In genomic region chr2:218405365-218406208, GRCh38 we compare ENCODE assay signal across 8 cellular contexts. TPM values are rescaled to one million over a fixed set of nuclear protein-coding genes. Genes with fewer than 3 reads are reported as not detected.
DNase-seq lines count a peak whose midpoint lies in the region; TF ChIP-seq lines count a peak whose summit lies in the region.

No MANE protein-coding gene starts in this region.

- H3K36me3 ChIP-seq in Caco-2 (ENCODE audit: control insufficient read depth, insufficient read depth, low read length) (no peaks in the 10 kb centered on the region), HAP-1 (replicated peaks) (peaks cover 43% of the 10 kb centered on the region), endodermal cell (ENCODE audit: control insufficient read depth, insufficient read depth, low read length) (peaks cover 33% of the 10 kb centered on the region), neural progenitor cell (no peaks in the 10 kb centered on the region)

- intact Hi-C loops in Caco-2 (cut with micrococcal nuclease; ENCODE audit: unreplicated experiment) = loop anchor here (1.0 kb wide), 6 partner anchors 9 to 243 kb away; partner anchors contain the start of genes CNOT9, USP37 and VIL1

- peak overlapping the region; percentile 89 for H3K4me3 Mint-ChIP-seq in Caco-2 (ENCODE audit: unreplicated experiment)
- H3K4me3 Mint-ChIP-seq in endodermal cell = peak overlapping the region; percentile 64
- H3K4me3 Mint-ChIP-seq in neural progenitor cell = peak overlapping the region; percentile 86

- no peak for TF ChIP-seq CTCF in Caco-2 (IDR thresholded peaks at IDR 0.05; ENCODE audit: insufficient read depth in 1 of 2, low read depth in 1 of 2, low read length in 1 of 2, severe bottlenecking in 1 of 2, unreplicated experiment in 1 of 2)
- no peak for TF ChIP-seq CTCF in endodermal cell (conservative IDR thresholded peaks at IDR 0.05)
- TF ChIP-seq CTCF in neural progenitor cell (IDR thresholded peaks at IDR 0.05) = no peak

- H3K27me3 ChIP-seq in Caco-2 (replicated peaks; ENCODE audit: control insufficient read depth, insufficient read depth, low read length) (no peaks in the 10 kb centered on the region), HAP-1 (ENCODE audit: low read depth) (no peaks in the 10 kb centered on the region), endodermal cell (ENCODE audit: control insufficient read depth, insufficient read depth, low read length, poor library complexity, severe bottlenecking) (no peaks in the 10 kb centered on the region), neural progenitor cell (no peaks in the 10 kb centered on the region)

- DNase-seq in Caco-2 = no peak
- no peak for DNase-seq in HAP-1 (ENCODE audit: low spot score in 2 of 2)
- DNase-seq in RPMI7951 (ENCODE audit: low read depth) = peak; percentile 20
- peak; percentile 74 for DNase-seq in endodermal cell
- peak; percentile 34 for DNase-seq in neural progenitor cell (ENCODE audit: low spot score)
- DNase-seq in NCI-H774 (lab: John Stamatoyannopoulos, UW) = no peak
- no peak for DNase-seq in T-helper 9 cell
- no peak for DNase-seq in NCI-H345 (lab: John Stamatoyannopoulos, UW)

- H3F3A ChIP-seq in neural progenitor cell (ENCODE audit: low read depth) = peaks cover 27% of the 10 kb centered on the region

- 0 to 25% methylated on average over 1 to 21 of the region's 21 CpGs for WGBS in endodermal cell (ENCODE audit: insufficient coverage in 1 of 2, insufficient read length in 1 of 2), 2 experiments

- TSS peak; percentile 86 for BruUV-seq in Caco-2 (replicated peaks; lab: Mats Ljungman, UMichigan)

- H3K36me3 Mint-ChIP-seq in Caco-2 (ENCODE audit: insufficient read depth, unreplicated experiment) (peaks cover 76% of the 10 kb centered on the region), endodermal cell (ENCODE audit: low read depth) (peaks cover 20% of the 10 kb centered on the region), neural progenitor cell (peaks cover 10% of the 10 kb centered on the region)

- peaks cover 12% of the 10 kb centered on the region for H3K79me2 ChIP-seq in neural progenitor cell (ENCODE audit: low read depth)

- in situ Hi-C loops in HAP-1 (cut with MboI; ENCODE audit: low sequenced_read_pairs) = loop anchor here (10.0 kb wide), 1 partner anchor 239 kb away; no protein-coding TSS in a partner anchor

- H2AFZ ChIP-seq in neural progenitor cell (replicated peaks) = no peak overlapping the region

- no peaks in the 10 kb centered on the region for H3K9me3 ChIP-seq in Caco-2
- no peaks in the 10 kb centered on the region for H3K9me3 ChIP-seq in HAP-1
- no peaks in the 10 kb centered on the region for H3K9me3 ChIP-seq in endodermal cell (ENCODE audit: control insufficient read depth, low read length)
- H3K9me3 ChIP-seq in neural progenitor cell (ENCODE audit: low read depth) = no peaks in the 10 kb centered on the region

- H3K4me2 ChIP-seq in neural progenitor cell = peak overlapping the region; percentile 81

- peak overlapping the region; percentile 59 for H3K9ac ChIP-seq in endodermal cell (ENCODE audit: extremely low read depth, low read length, poor library complexity, severe bottlenecking)
- H3K9ac ChIP-seq in neural progenitor cell = no peak overlapping the region

- H3K4me1 Mint-ChIP-seq in Caco-2 (ENCODE audit: low read depth, unreplicated experiment) = peaks cover 38% of the 10 kb centered on the region
- peaks cover 20% of the 10 kb centered on the region for H3K4me1 Mint-ChIP-seq in endodermal cell
- H3K4me1 Mint-ChIP-seq in neural progenitor cell = peaks cover 19% of the 10 kb centered on the region

- H3K27ac ChIP-seq in endodermal cell (ENCODE audit: low read depth, low read length) (peak overlapping the region; percentile 86), neural progenitor cell (peak overlapping the region; percentile 18)

- H3K9me3 Mint-ChIP-seq in Caco-2 (ENCODE audit: unreplicated experiment) (no peaks in the 10 kb centered on the region), endodermal cell (no peaks in the 10 kb centered on the region), neural progenitor cell (no peaks in the 10 kb centered on the region)

- POLR2A ChIA-PET in Caco-2 (lab: Charles Lee) = interaction anchor here (0.5 to 1.0 kb wide), 3 partner anchors 9 to 15 kb away, joined by 3 to 5 read pairs (median 4); partner anchors contain the start of gene VIL1

- H3K27me3 Mint-ChIP-seq in Caco-2 (ENCODE audit: insufficient read depth, unreplicated experiment) (no peaks in the 10 kb centered on the region), endodermal cell (ENCODE audit: insufficient read depth) (no peaks in the 10 kb centered on the region), neural progenitor cell (ENCODE audit: insufficient read depth, low read depth) (no peaks in the 10 kb centered on the region)

- H4K20me1 ChIP-seq in neural progenitor cell (ENCODE audit: low read depth) = peaks cover 12% of the 10 kb centered on the region

- H3K4me1 ChIP-seq in Caco-2 = peaks cover 33% of the 10 kb centered on the region
- H3K4me1 ChIP-seq in HAP-1 = peaks cover 21% of the 10 kb centered on the region
- H3K4me1 ChIP-seq in endodermal cell (ENCODE audit: control insufficient read depth, insufficient read depth, low read length) = peaks cover 11% of the 10 kb centered on the region
- H3K4me1 ChIP-seq in neural progenitor cell = peaks cover 18% of the 10 kb centered on the region

- H3K4me3 ChIP-seq in Caco-2 (ENCODE audit: low read depth, low read length) (peak overlapping the region; percentile 38), HAP-1 (peak overlapping the region; percentile 21), endodermal cell (ENCODE audit: low read length) (peak overlapping the region; percentile 77), neural progenitor cell (peak overlapping the region; percentile 56)

- CTCF ChIA-PET in Caco-2 (lab: Charles Lee) = interaction anchor here (0.5 to 2.5 kb wide), 9 partner anchors 8 to 761 kb away, joined by 3 to 17 read pairs (median 5); partner anchors contain the start of gene VIL1

- peak overlapping the region; percentile 99 for H3K27ac Mint-ChIP-seq in Caco-2 (ENCODE audit: unreplicated experiment)
- H3K27ac Mint-ChIP-seq in endodermal cell = peak overlapping the region; percentile 94
- H3K27ac Mint-ChIP-seq in neural progenitor cell = no peak overlapping the region

RNA-seq across cellular contexts. Expression of gene CTDSP1, which starts 5.9 kb away (rescaled TPM):
- total RNA-seq in Caco-2 (2022) (103 and 104 TPM in 2 replicates), endodermal cell (100 to 1,000 TPM in 1 of 2 donors, 10 to 100 TPM in 1; 66.8 to 123 TPM), neural progenitor cell (ENCODE audit: low replicate concordance) (31.3 and 70.5 TPM in 2 replicates)
- total RNA-seq in RPMI7951 (2014; rRNA removed; shearing (Covaris generic)) = 62.4 and 87.2 TPM in 2 replicates
- polyA plus RNA-seq in endodermal cell (2013, experiment 1 of 2) = 44.8 TPM
- 37.9 TPM for polyA plus RNA-seq in endodermal cell (2013, experiment 2 of 2)

RNA-seq across cellular contexts. Expression of gene VIL1, which starts 13.3 kb away (rescaled TPM):
- total RNA-seq in Caco-2 (2022) (401 and 448 TPM in 2 replicates), endodermal cell (10 to 100 TPM; 70.2 to 83.1 TPM), neural progenitor cell (ENCODE audit: low replicate concordance) (0.22 TPM in 1 of 2 replicates, not detected in the other)
- total RNA-seq in RPMI7951 (2014; rRNA removed; shearing (Covaris generic)) = not detected in 2 replicates
- polyA plus RNA-seq in endodermal cell (2013, experiment 1 of 2) = 11.8 TPM
- 12.1 TPM for polyA plus RNA-seq in endodermal cell (2013, experiment 2 of 2)

RNA-seq across cellular contexts. Expression of gene SLC11A1, which starts 23.5 kb away (rescaled TPM):
- 0.12 and 0.32 TPM in 2 replicates for total RNA-seq in Caco-2 (2022)
- under 0.01 and 0.10 TPM in 2 replicates for total RNA-seq in RPMI7951 (2014; rRNA removed; shearing (Covaris generic))
- under 1 TPM in 1 of 2 donors, not detected in 1; 0.09 TPM for total RNA-seq in endodermal cell
- polyA plus RNA-seq in endodermal cell (2013, experiment 1 of 2) = 0.50 TPM
- polyA plus RNA-seq in endodermal cell (2013, experiment 2 of 2) = not detected
- 0.03 TPM in 1 of 2 replicates, not detected in the other for total RNA-seq in neural progenitor cell (ENCODE audit: low replicate concordance)

RNA-seq across cellular contexts. Expression of gene CATIP, which starts 48.9 kb away (rescaled TPM):
- total RNA-seq in Caco-2 (2022) (0.54 TPM in 1 of 2 replicates, not detected in the other), endodermal cell (1 to 10 TPM in 1 of 2 donors, under 1 TPM in 1; 0.22 to 1.0 TPM), neural progenitor cell (ENCODE audit: low replicate concordance) (3.1 and 6.2 TPM in 2 replicates)
- not detected in 2 replicates for total RNA-seq in RPMI7951 (2014; rRNA removed; shearing (Covaris generic))
- polyA plus RNA-seq in endodermal cell (2013, experiment 1 of 2) = 0.46 TPM
- polyA plus RNA-seq in endodermal cell (2013, experiment 2 of 2) = 0.46 TPM

Comparison
In these comparisons a context has a peak if more than half of its experiments do, and no peak if none do; other contexts are left out.
1. DNase-seq: peak in RPMI7951 (single experiment), endodermal cell (single experiment) and neural progenitor cell (single experiment); none in Caco-2 (0 of 2), HAP-1 (0 of 2), NCI-H774 (single experiment), T-helper 9 cell (single experiment) and NCI-H345 (single experiment).
2. H3K4me3 ChIP-seq: peak in every context shown above with its lines; median percentile 77 in endodermal cell; 56 in neural progenitor cell; 38 in Caco-2; 21 in HAP-1.
3. RNA of gene VIL1, which starts 13.3 kb away (total RNA-seq): 401 to 448 TPM in Caco-2 and 70.2 to 83.1 TPM in endodermal cell; 0.22 TPM in neural progenitor cell and not detected in RPMI7951; every median in the first group is over 10 times any median in the second.
4. Peak in every context shown above with its lines, with median percentiles within 50 percentile points of each other: H3K4me3 Mint-ChIP-seq.